23 cellular contexts compared by ENCODE assay signal in the genomic region with DNA sequence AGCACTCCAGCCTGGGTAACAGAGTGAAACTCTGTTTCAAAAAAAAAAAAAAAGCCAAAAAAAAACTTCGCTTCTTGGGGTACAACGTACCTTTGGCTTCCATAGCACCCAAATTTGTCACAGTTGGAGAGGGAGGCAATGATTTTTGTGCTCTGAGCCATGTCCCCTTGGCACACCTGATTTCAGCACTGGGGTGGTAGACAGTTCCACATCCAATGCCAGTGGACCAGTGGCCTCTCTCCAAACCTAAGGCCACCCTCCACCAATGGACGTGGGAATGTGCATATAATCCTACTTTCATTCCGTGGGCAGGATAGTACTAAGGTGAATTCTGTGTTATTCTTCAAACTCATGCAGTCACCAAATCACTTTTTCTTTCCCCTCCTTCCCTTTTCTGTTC. TPM values are rescaled to one million over a fixed set of nuclear protein-coding genes. Genes with fewer than 3 reads are reported as not detected.
DNase-seq lines count a peak whose midpoint lies in the region; ATAC-seq, FAIRE-seq and TF ChIP-seq lines count a peak whose summit lies in the region.
"Had no signal": no experiment of that assay in that cellular context is flagged by ENCODE, and none has a peak within 500 bp of the region (broad histone marks: within the 10 kb centered on the region; RNA-seq: fewer than 3 reads in every experiment).

No MANE protein-coding gene starts in this region.

- no peak for ATAC-seq in HepG2
- ATAC-seq in right lobe of liver, result no peak
- ATAC-seq: CD8-positive, alpha-beta T cell had no signal

- BruUV-seq in HepG2 (replicated peaks; lab: Mats Ljungman, UMichigan), result no TSS peak

- no peaks in the 10 kb centered on the region for H3K79me2 ChIP-seq in HepG2 (ENCODE audit: insufficient read depth, low read length)

- TF ChIP-seq EP300 in HepG2 (IDR thresholded peaks at IDR 0.05; ENCODE audit: low read depth in 2 of 2, low read length in 2 of 2), result no peak
- TF ChIP-seq EP300 in HepG2 (CRISPR knock-in tag; IDR thresholded peaks at IDR 0.05; ENCODE audit: borderline replicate concordance), result no peak

- CTCF ChIA-PET in HepG2 (lab: Yijun Ruan, JAX; ENCODE audit: low intra/inter-chr PET ratio, low total read pairs), result no interaction called here
- CTCF ChIA-PET in HEK293 (lab: Yijun Ruan, JAX), result no interaction called here
- CTCF ChIA-PET in activated CD4-positive, alpha-beta T cell treated with anti-CD3 and anti-CD28 coated beads, Interleukin-2, amount 10 ng/mL, durations not matched to agents 7 days and 5 days (lab: Charles Lee), result no interaction called here

- FAIRE-seq in HepG2 (lab: Jason Lieb, UNC), result no peak
- FAIRE-seq: A204.1, D721Med, G401.6, GM12891, GM19239 had no signal

- no peak overlapping the region for H3K27ac ChIP-seq in HepG2 (ENCODE audit: extremely low read length, insufficient read depth, low read length)
- H3K27ac ChIP-seq in right lobe of liver, result no peak overlapping the region
- H3K27ac ChIP-seq in HEK293 (ENCODE audit: extremely low read depth, low read depth, low read length), result no peak overlapping the region
- H3K27ac ChIP-seq: BLaER1 had no signal

- H3K9me3 ChIP-seq in HepG2 (ENCODE audit: low read length), result no peaks in the 10 kb centered on the region
- no peaks in the 10 kb centered on the region for H3K9me3 ChIP-seq in right lobe of liver
- no peaks in the 10 kb centered on the region for H3K9me3 ChIP-seq in HEK293 (ENCODE audit: control insufficient read depth, insufficient read depth, low read depth, low read length)
- H3K9me3 ChIP-seq: BE2C, BLaER1, Caco-2 had no signal

- intact Hi-C loops in HepG2 (cut with micrococcal nuclease; ENCODE audit: unreplicated experiment) (no loop called here), right lobe of liver (cut with DNase I) (no loop called here), CD14-positive monocyte (cut with micrococcal nuclease) (no loop called here)

- H3K9ac ChIP-seq in HepG2 (ENCODE audit: insufficient read depth, low read depth, low read length), result no peak overlapping the region
- H3K9ac ChIP-seq: BLaER1 had no signal

- POLR2A ChIA-PET in HepG2 (lab: Yijun Ruan, JAX) (no interaction called here), HEK293 (lab: Yijun Ruan, JAX) (no interaction called here)
- POLR2A ChIA-PET in activated CD4-positive, alpha-beta T cell treated with anti-CD3 and anti-CD28 coated beads, Interleukin-2, amount 10 ng/mL, durations not matched to agents 7 days and 5 days (lab: Charles Lee), result no interaction called here

- TF ChIP-seq CTCF in HepG2 (CRISPR knock-in tag; IDR thresholded peaks at IDR 0.05) (no peak), right lobe of liver (IDR thresholded peaks at IDR 0.05) (no peak), HEK293 (tag by site-specific recombination; IDR thresholded peaks at IDR 0.05) (no peak), CD14-positive monocyte (IDR thresholded peaks at IDR 0.05) (no peak)

- TF ChIP-seq POLR2A in HepG2 (IDR thresholded peaks at IDR 0.05; ENCODE audit: insufficient read depth in 1 of 2, low read depth in 2 of 2, low read length in 2 of 2) (no peak), right lobe of liver (IDR thresholded peaks at IDR 0.05) (no peak)

- H3K4me3 ChIP-seq in HepG2 (replicated peaks in 1 of 3; ENCODE audit: insufficient read depth in 1 of 3, low read depth in 2 of 3, low read length in 3 of 3), result no peak overlapping the region
- H3K4me3 ChIP-seq in right lobe of liver, result no peak overlapping the region
- no peak overlapping the region for H3K4me3 ChIP-seq in HEK293 (ENCODE audit: low read depth, low read length)
- H3K4me3 ChIP-seq: BLaER1 had no signal

- in situ Hi-C loops in HepG2 (cut with HindIII; ENCODE audit: extremely low pct_ligation_motif_present, low pct_unique_long_range_greater_than_20kb), result no loop called here

- no peaks in the 10 kb centered on the region for H3K27me3 Mint-ChIP-seq in activated CD4-positive, alpha-beta T cell treated with anti-CD3 and anti-CD28 coated beads, Interleukin-2, amount 10 ng/mL, durations not matched to agents 7 days and 5 days
- peaks cover 2 to 7% (median 4%) of the 10 kb centered on the region in 3 donors for H3K27me3 Mint-ChIP-seq in CD14-positive monocyte (ENCODE audit: low read depth in 3 of 3)

- H3K9me3 Mint-ChIP-seq in activated CD4-positive, alpha-beta T cell treated with anti-CD3 and anti-CD28 coated beads, Interleukin-2, amount 10 ng/mL, durations not matched to agents 7 days and 5 days, result no peaks in the 10 kb centered on the region
- H3K9me3 Mint-ChIP-seq in CD14-positive monocyte, result peaks cover 0 to 2% (median 0%) of the 10 kb centered on the region in 7 donors
- H3K9me3 Mint-ChIP-seq: CD8-positive, alpha-beta T cell had no signal

- H3K27ac Mint-ChIP-seq in activated CD4-positive, alpha-beta T cell treated with anti-CD3 and anti-CD28 coated beads, Interleukin-2, amount 10 ng/mL, durations not matched to agents 7 days and 5 days, result no peak overlapping the region
- H3K27ac Mint-ChIP-seq in CD14-positive monocyte, result peak overlapping the region in 2 of 7 donors; percentile 8 to 59
- H3K27ac Mint-ChIP-seq: CD4-positive, alpha-beta T cell; CD8-positive, alpha-beta T cell had no signal

- H3K4me2 ChIP-seq in HepG2 (ENCODE audit: low read depth, low read length), result no peak overlapping the region
- H3K4me2 ChIP-seq: BLaER1 had no signal

- 38% methylated on average over 4 of the region's 4 CpGs for WGBS in HepG2 (ENCODE audit: low lambda C conversion rate)
- 67% methylated on average over 3 of the region's 4 CpGs for WGBS in right lobe of liver (ENCODE audit: insufficient coverage, low coverage, low lambda C conversion rate, missing lambda C conversion rate)

- DNase-seq in HepG2 (ENCODE audit: low spot score) (no peak), right lobe of liver (no peak), islet precursor cell (peak; percentile 16), CD14-positive monocyte (ENCODE audit: low spot score) (no peak)
- no peak for DNase-seq in activated CD4-positive, alpha-beta T cell treated with anti-CD3 and anti-CD28 coated beads, Interleukin-2, amount 10 ng/mL, durations not matched to agents 7 days and 5 days
- no peak for DNase-seq in activated T-cell treated with anti-CD3 and anti-CD28 coated beads, Interleukin-2, amount 50 U/mL, for 48 hours
- DNase-seq: 8988T; ACHN; BE2C; C1 segment of cervical spinal cord; Caco-2; Calu3; CD4-positive, alpha-beta T cell; CD8-positive, alpha-beta T cell; DMS79 treated with DMSO at 0.1 percent for 48 hours; GF-D8 had no signal

- H3K36me3 ChIP-seq in HepG2 (replicated peaks in 1 of 2; ENCODE audit: control insufficient read depth in 1 of 2, insufficient read depth in 2 of 2, low read length in 2 of 2), result no peaks in the 10 kb centered on the region
- no peaks in the 10 kb centered on the region for H3K36me3 ChIP-seq in right lobe of liver
- H3K36me3 ChIP-seq in HEK293 (ENCODE audit: control insufficient read depth in 2 of 2, insufficient read depth in 1 of 2, low read length in 2 of 2), result no peaks in the 10 kb centered on the region
- H3K36me3 ChIP-seq: BE2C, BLaER1 had no signal

- H3K4me1 ChIP-seq in HepG2 (ENCODE audit: insufficient read depth, low read length) (peaks cover 13% of the 10 kb centered on the region), right lobe of liver (peaks cover 0 to 16% (median 8%) of the 10 kb centered on the region in 4 donors), HEK293 (ENCODE audit: control insufficient read depth, insufficient read depth, low read length) (no peaks in the 10 kb centered on the region)
- H3K4me1 ChIP-seq: BE2C, BLaER1, Caco-2 had no signal

- no peak for TF ChIP-seq RAD21 in HepG2 (CRISPR knock-in tag; IDR thresholded peaks at IDR 0.05)

- H3K4me3 Mint-ChIP-seq in activated CD4-positive, alpha-beta T cell treated with anti-CD3 and anti-CD28 coated beads, Interleukin-2, amount 10 ng/mL, durations not matched to agents 7 days and 5 days, result no peak overlapping the region
- no peak overlapping the region for H3K4me3 Mint-ChIP-seq in CD14-positive monocyte
- H3K4me3 Mint-ChIP-seq: CD4-positive, alpha-beta T cell; CD8-positive, alpha-beta T cell had no signal

- no peaks in the 10 kb centered on the region for H3K4me1 Mint-ChIP-seq in activated CD4-positive, alpha-beta T cell treated with anti-CD3 and anti-CD28 coated beads, Interleukin-2, amount 10 ng/mL, durations not matched to agents 7 days and 5 days
- H3K4me1 Mint-ChIP-seq in CD14-positive monocyte, result no peaks in the 10 kb centered on the region

- H4K20me1 ChIP-seq in HepG2 (ENCODE audit: insufficient read depth, low read length), result no peaks in the 10 kb centered on the region
- H4K20me1 ChIP-seq: BLaER1 had no signal

- H3K36me3 Mint-ChIP-seq in activated CD4-positive, alpha-beta T cell treated with anti-CD3 and anti-CD28 coated beads, Interleukin-2, amount 10 ng/mL, durations not matched to agents 7 days and 5 days (ENCODE audit: low read depth), result no peaks in the 10 kb centered on the region
- H3K36me3 Mint-ChIP-seq in CD14-positive monocyte, result no peaks in the 10 kb centered on the region
- H3K36me3 Mint-ChIP-seq: CD8-positive, alpha-beta T cell had no signal

- no peak overlapping the region for H2AFZ ChIP-seq in HepG2 (ENCODE audit: low read length)

- no peaks in the 10 kb centered on the region for H3K27me3 ChIP-seq in HepG2 (ENCODE audit: control insufficient read depth in 1 of 2, insufficient read depth in 2 of 2, low read length in 2 of 2)
- H3K27me3 ChIP-seq in right lobe of liver, result no peaks in the 10 kb centered on the region
- H3K27me3 ChIP-seq: BE2C, BLaER1 had no signal

RNA-seq across cellular contexts. Expression of a gene that starts 47.5 kb away (rescaled TPM):
- total RNA-seq in HepG2 (2016; rRNA removed; fragmentation: Illumina TruSeq; extraction: Trizol) (12.3 and 18.5 TPM in 2 replicates), right lobe of liver (10 to 100 TPM; 22.9 to 30.1 (median 26.4) TPM)
- 3.8 and 4.7 TPM in 2 replicates for total RNA-seq in HepG2 (2016; cell fraction: cytosol; rRNA removed; fragmentation: Illumina TruSeq; extraction: Trizol; ENCODE audit: low read depth)
- 12.7 and 13.5 TPM in 2 replicates for total RNA-seq in HepG2 (2016; cell fraction: insoluble cytoplasmic fraction; rRNA removed; fragmentation: Illumina TruSeq; extraction: Trizol)
- total RNA-seq in HepG2 (2016; cell fraction: membrane; rRNA removed; fragmentation: Illumina TruSeq; extraction: Trizol), result 12.7 and 14.2 TPM in 2 replicates
- 12.5 and 15.2 TPM in 2 replicates for total RNA-seq in HepG2 (2016; cell fraction: nucleus; rRNA removed; fragmentation: Illumina TruSeq; extraction: Trizol)
- polyA plus RNA-seq in HepG2 (2011; rRNA removed) (5.9 and 6.6 TPM in 2 replicates), CD14-positive monocyte (not detected)
- 3.8 and 4.0 TPM in 2 replicates for polyA plus RNA-seq in HepG2 (2011; cell fraction: cytosol; rRNA removed)
- polyA plus RNA-seq in HepG2 (2011; cell fraction: nucleus; rRNA removed), result 7.7 TPM in 2 replicates
- 6.2 and 6.9 TPM in 2 replicates for polyA plus RNA-seq in HepG2 (2012)
- 2.3 and 3.0 TPM in 2 replicates for polyA plus RNA-seq in HepG2 (2016; cell fraction: cytosol; fragmentation: Illumina TruSeq; extraction: Trizol; ENCODE audit: low read depth)
- polyA plus RNA-seq in HepG2 (2016; cell fraction: insoluble cytoplasmic fraction; fragmentation: Illumina TruSeq; extraction: Trizol; ENCODE audit: low read depth), result 16.0 and 21.0 TPM in 2 replicates
- 8.5 and 9.6 TPM in 2 replicates for polyA plus RNA-seq in HepG2 (2016; cell fraction: membrane; fragmentation: Illumina TruSeq; extraction: Trizol; ENCODE audit: low read depth)
- 30.9 and 34.8 TPM in 2 replicates for polyA plus RNA-seq in HepG2 (2016; cell fraction: nucleus; fragmentation: Illumina TruSeq; extraction: Trizol; ENCODE audit: insufficient read depth, low read depth)
- polyA minus RNA-seq in HepG2 (2011; rRNA and poly(A)+ RNA removed; ENCODE audit: low replicate concordance), result 0.02 and 5.6 TPM in 2 replicates
- polyA minus RNA-seq in HepG2 (2011; cell fraction: cytosol; rRNA and poly(A)+ RNA removed), result 3.4 and 4.2 TPM in 2 replicates
- polyA minus RNA-seq in HepG2 (2011; cell fraction: nucleus; rRNA and poly(A)+ RNA removed), result 4.0 and 4.2 TPM in 2 replicates
- total RNA-seq in activated CD4-positive, alpha-beta T cell treated with anti-CD3 and anti-CD28 coated beads, Interleukin-2, amount 10 ng/mL, durations not matched to agents 7 days and 5 days, result not detected
- total RNA-seq: Caco-2; Calu3; CD4-positive, alpha-beta T cell; CD8-positive, alpha-beta T cell had no signal

Comparison
In these comparisons a context has a peak if more than half of its experiments do, and no peak if none do; other contexts are left out.
1. RNA of a gene that starts 47.5 kb away (total RNA-seq): 22.9 to 30.1 TPM in right lobe of liver and 3.8 to 18.5 TPM in HepG2; not detected in activated CD4-positive, alpha-beta T cell treated with anti-CD3 and anti-CD28 coated beads, Interleukin-2, amount 10 ng/mL, durations not matched to agents 7 days and 5 days; every median in the first group is over 4 times any median in the second.